1 cellular context compared by ENCODE assay signal in genomic region chr19:4557971-4558941, GRCh38.
A peak's percentile ranks its signal among the peaks of the same experiment; 100 is the strongest.
TF ChIP-seq lines count a peak whose summit lies in the region.

No MANE protein-coding gene starts in this region.

TF ChIP-seq in GM12878, 131 proteins besides CTCF, POLR2A, EP300 and RAD21:
- TF ChIP-seq SREBF2 (IDR thresholded peaks at IDR 0.05; ENCODE audit: low read length) (no peak), CBX5 (IDR thresholded peaks at IDR 0.05; ENCODE audit: low read depth) (no peak), SMC3 (IDR thresholded peaks at IDR 0.05; ENCODE audit: borderline replicate concordance, low read length) (peak; percentile 58), CBX3 (IDR thresholded peaks at IDR 0.05; ENCODE audit: borderline replicate concordance, low read depth) (no peak), HDAC2 (IDR thresholded peaks at IDR 0.05) (no peak), IKZF1 (conservative IDR thresholded peaks at IDR 0.05) (0 out of 2 replicates have a peak, but pooled peaks have one; percentile 22), SP1 (IDR thresholded peaks at IDR 0.05; ENCODE audit: low read depth, low read length) (peak; percentile 18), YY1 (IDR thresholded peaks at IDR 0.05; ENCODE audit: low read depth, low read length) (peak; percentile 53; the same call in 1 of the 2 replicates)
